In the genomic region with DNA sequence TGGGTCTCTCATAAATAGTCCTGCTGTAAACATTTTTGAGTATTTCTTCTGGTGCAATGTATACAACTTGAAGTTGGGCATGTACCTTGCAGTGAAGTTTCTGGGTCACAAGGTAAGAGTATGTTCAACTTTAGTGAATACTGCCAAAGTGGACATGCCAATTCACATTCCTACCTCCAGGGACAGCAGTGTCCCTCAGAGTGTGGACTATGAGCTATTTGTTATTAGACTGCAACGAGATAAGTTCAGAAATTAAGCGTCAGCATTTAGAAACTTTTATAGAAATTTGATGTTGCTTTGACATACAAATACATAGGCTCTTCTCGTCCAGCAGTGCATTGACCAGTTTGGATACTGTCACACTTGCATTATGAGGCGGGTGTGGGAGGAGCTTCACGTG, we compare ENCODE assay signal across 9 cellular contexts. TPM values are rescaled to one million over a fixed set of nuclear protein-coding genes. Genes with fewer than 3 reads are reported as not detected.
A peak's percentile ranks its signal among the peaks of the same experiment; 100 is the strongest.
DNase-seq lines count a peak whose midpoint lies in the region; ATAC-seq and TF ChIP-seq lines count a peak whose summit lies in the region.
"Had no signal": no experiment of that assay in that cellular context is flagged by ENCODE, and none has a peak within 500 bp of the region (broad histone marks: within the 10 kb centered on the region; RNA-seq: fewer than 3 reads in every experiment).

No MANE protein-coding gene starts in this region.

- POLR2A ChIA-PET in IMR-90 (lab: Charles Lee; ENCODE audit: unreplicated experiment) = no interaction called here
- POLR2A ChIA-PET in activated CD4-positive, alpha-beta T cell treated with anti-CD3 and anti-CD28 coated beads for 36 hours (lab: Charles Lee) = no interaction called here

- H3K4me1 ChIP-seq in IMR-90 (ENCODE audit: control insufficient read depth, insufficient read depth, low read length) = no peaks in the 10 kb centered on the region

- dilution Hi-C loops in IMR-90 (cut with HindIII; ENCODE audit: low sequenced_read_pairs, unreplicated experiment) = no loop called here

- H3K23ac ChIP-seq in IMR-90 (ENCODE audit: low read depth, low read length) = no peak overlapping the region

- H4K91ac ChIP-seq in IMR-90 (ENCODE audit: insufficient read depth, low read depth, low read length) = no peak overlapping the region

- no peak overlapping the region for H4K8ac ChIP-seq in IMR-90 (ENCODE audit: low read depth in 2 of 2, low read length in 2 of 2)

- H3K56ac ChIP-seq in IMR-90 (ENCODE audit: extremely low read depth, insufficient read depth, low read length) = no peak overlapping the region

- no peak overlapping the region for H3K4me3 Mint-ChIP-seq in activated T-cell treated with anti-CD3 and anti-CD28 coated beads, Interleukin-2, amount 50 U/mL, for 72 hours
- H3K4me3 Mint-ChIP-seq in activated CD4-positive, alpha-beta T cell treated with anti-CD3 and anti-CD28 coated beads for 36 hours = no peak overlapping the region

- H3K27me3 ChIP-seq in IMR-90 (ENCODE audit: control insufficient read depth, insufficient read depth, low read length) = peaks cover 16% of the 10 kb centered on the region

- no peak overlapping the region for H4K5ac ChIP-seq in IMR-90 (ENCODE audit: low read depth, low read length)

- H2BK5ac ChIP-seq in IMR-90 (ENCODE audit: low read depth, low read length, poor library complexity, severe bottlenecking) = no peak overlapping the region

- peaks cover 26% of the 10 kb centered on the region for H3K4me1 Mint-ChIP-seq in activated T-cell treated with anti-CD3 and anti-CD28 coated beads, Interleukin-2, amount 50 U/mL, for 72 hours (ENCODE audit: low read depth)
- H3K4me1 Mint-ChIP-seq in activated CD4-positive, alpha-beta T cell treated with anti-CD3 and anti-CD28 coated beads for 36 hours = peaks cover 26% of the 10 kb centered on the region

- H2AK5ac ChIP-seq in IMR-90 (ENCODE audit: low read depth, low read length) = no peak overlapping the region

- CTCF ChIA-PET in IMR-90 (lab: Yijun Ruan, JAX) = no interaction called here
- CTCF ChIA-PET in activated CD4-positive, alpha-beta T cell treated with anti-CD3 and anti-CD28 coated beads for 36 hours (lab: Charles Lee) = no interaction called here

- intact Hi-C loops in IMR-90 (cut with micrococcal nuclease) = no loop called here
- intact Hi-C loops in activated CD4-positive, alpha-beta T cell treated with anti-CD3 and anti-CD28 coated beads for 36 hours (cut with DNase I, micrococcal nuclease) = no loop called here

- no peak overlapping the region for H2AFZ ChIP-seq in IMR-90 (replicated peaks; ENCODE audit: low read length, poor library complexity)

- H3K27ac ChIP-seq in IMR-90 (ENCODE audit: insufficient read depth, low read length) = no peak overlapping the region

- ATAC-seq in IMR-90 (ENCODE audit: low read depth) = no peak
- no peak for ATAC-seq in activated T-cell treated with anti-CD3 and anti-CD28 coated beads, Interleukin-2, amount 50 U/mL, for 72 hours (replicated peaks in 1 of 2)
- no peak for ATAC-seq in activated CD4-positive, alpha-beta T cell treated with anti-CD3 and anti-CD28 coated beads for 36 hours
- no peak for ATAC-seq in HG02884 (IDR thresholded peaks at IDR 0.05; ENCODE audit: unreplicated experiment)

- no peak overlapping the region for H2BK20ac ChIP-seq in IMR-90 (ENCODE audit: low read depth, low read length)

- H2BK120ac ChIP-seq in IMR-90 (ENCODE audit: low read depth, low read length) = no peak overlapping the region

- no peak overlapping the region for H3K4me3 ChIP-seq in AG09309 (ENCODE audit: control insufficient read depth, low read depth, low read length)
- H3K4me3 ChIP-seq in IMR-90 (ENCODE audit: insufficient read depth, low read depth, low read length) = no peak overlapping the region
- no peak overlapping the region for H3K4me3 ChIP-seq in choroid plexus epithelial cell (ENCODE audit: low read depth, low read length)

- peaks cover 0 to 2% of the 10 kb centered on the region in 2 donors for H3K36me3 Mint-ChIP-seq in activated T-cell treated with anti-CD3 and anti-CD28 coated beads, Interleukin-2, amount 50 U/mL, for 72 hours (ENCODE audit: insufficient read depth in 2 of 2)
- H3K36me3 Mint-ChIP-seq in activated CD4-positive, alpha-beta T cell treated with anti-CD3 and anti-CD28 coated beads for 36 hours (ENCODE audit: low read depth) = peaks cover 15% of the 10 kb centered on the region

- H2AK9ac ChIP-seq in IMR-90 (replicated peaks; ENCODE audit: low read depth, low read length, poor library complexity) = no peak overlapping the region

- TF ChIP-seq POLR2A in IMR-90 (IDR thresholded peaks at IDR 0.05; ENCODE audit: low read depth, low read length) = no peak

- H3K9me3 Mint-ChIP-seq in activated T-cell treated with anti-CD3 and anti-CD28 coated beads, Interleukin-2, amount 50 U/mL, for 72 hours = no peaks in the 10 kb centered on the region
- H3K9me3 Mint-ChIP-seq in activated CD4-positive, alpha-beta T cell treated with anti-CD3 and anti-CD28 coated beads for 36 hours (ENCODE audit: low read depth) = no peaks in the 10 kb centered on the region

- no peaks in the 10 kb centered on the region for H3K36me3 ChIP-seq in IMR-90 (ENCODE audit: control insufficient read depth, insufficient read depth, low read length)

- no peak overlapping the region for H3K4me2 ChIP-seq in IMR-90 (ENCODE audit: low read depth, low read length)

- no peak overlapping the region for H3K18ac ChIP-seq in IMR-90 (ENCODE audit: low read depth, low read length)

- no peak overlapping the region for H3K27ac Mint-ChIP-seq in activated T-cell treated with anti-CD3 and anti-CD28 coated beads, Interleukin-2, amount 50 U/mL, for 72 hours
- no peak overlapping the region for H3K27ac Mint-ChIP-seq in activated CD4-positive, alpha-beta T cell treated with anti-CD3 and anti-CD28 coated beads for 36 hours

- H3K9me3 ChIP-seq in IMR-90 (ENCODE audit: control insufficient read depth, insufficient read depth, low read length) = no peaks in the 10 kb centered on the region; the same call in 1 of the 2 replicates

- in situ Hi-C loops in IMR-90 (cut with MboI; ENCODE audit: low sequenced_read_pairs) = no loop called here

- H3K9me1 ChIP-seq in IMR-90 (ENCODE audit: insufficient read depth, low read length) = no peaks in the 10 kb centered on the region

- H3K4ac ChIP-seq in IMR-90 (ENCODE audit: low read depth, low read length) = no peak overlapping the region

- TF ChIP-seq CTCF in AG09309 (IDR thresholded peaks at IDR 0.05; ENCODE audit: control insufficient read depth, insufficient read depth, low read depth, low read length, missing control alignments) (peak; percentile 33), IMR-90 (conservative IDR thresholded peaks at IDR 0.05; ENCODE audit: low read depth, low read length) (peak; percentile 30; the same call in 1 of the 2 replicates), choroid plexus epithelial cell (conservative IDR thresholded peaks at IDR 0.05; ENCODE audit: low read depth, low read length) (peak; percentile 72)

- H3K27me3 Mint-ChIP-seq in activated T-cell treated with anti-CD3 and anti-CD28 coated beads, Interleukin-2, amount 50 U/mL, for 72 hours (ENCODE audit: low read depth) = no peaks in the 10 kb centered on the region
- H3K27me3 Mint-ChIP-seq in activated CD4-positive, alpha-beta T cell treated with anti-CD3 and anti-CD28 coated beads for 36 hours = no peaks in the 10 kb centered on the region

- H3K79me1 ChIP-seq in IMR-90 (ENCODE audit: low read depth in 1 of 2, low read length in 2 of 2) = no peaks in the 10 kb centered on the region

- H3K14ac ChIP-seq in IMR-90 (replicated peaks; ENCODE audit: low read depth, low read length) = no peak overlapping the region

- no peak for DNase-seq in AG09309 (ENCODE audit: low read depth)
- peak; percentile 13 for DNase-seq in IMR-90
- DNase-seq in choroid plexus epithelial cell (ENCODE audit: low read depth) = peak; percentile 47
- DNase-seq in mucosa of gallbladder (ENCODE audit: low spot score) = peak; percentile 38
- DNase-seq in activated T-cell treated with anti-CD3 and anti-CD28 coated beads, Interleukin-2, amount 50 U/mL, for 72 hours = no peak
- DNase-seq in amygdala (lab: John Stamatoyannopoulos, UW) = no peak
- no peak for DNase-seq in activated CD4-positive, alpha-beta T cell treated with anti-CD3 and anti-CD28 coated beads for 36 hours

- no peak overlapping the region for H3K9ac ChIP-seq in IMR-90 (ENCODE audit: low read depth, low read length)

- H2BK15ac ChIP-seq in IMR-90 (ENCODE audit: low read depth, low read length) = no peak overlapping the region

- peak; percentile 39 for TF ChIP-seq RAD21 in IMR-90 (IDR thresholded peaks at IDR 0.05; ENCODE audit: low read length)

- no peaks in the 10 kb centered on the region for H4K20me1 ChIP-seq in IMR-90 (ENCODE audit: insufficient read depth, low read length)

- BruUV-seq in IMR-90 (replicated peaks; lab: Mats Ljungman, UMichigan) = no TSS peak

- 76% methylated on average over 3 of the region's 5 CpGs; no CpG with 5 or more reads in 1 of the 2 experiments for WGBS in IMR-90 (ENCODE audit: extremely low coverage in 2 of 2, insufficient read length in 1 of 2), 2 experiments

TF ChIP-seq in IMR-90, 13 proteins besides CTCF, POLR2A, EP300 and RAD21:
- TF ChIP-seq RFX5 (IDR thresholded peaks at IDR 0.05; ENCODE audit: low read depth, low read length) (no peak), MAZ (IDR thresholded peaks at IDR 0.05; ENCODE audit: borderline replicate concordance, low read depth, low read length) (no peak), CEBPB (IDR thresholded peaks at IDR 0.05; ENCODE audit: low read depth, low read length) (no peak), CHD1 (IDR thresholded peaks at IDR 0.05; ENCODE audit: low read depth, low read length) (no peak)
- TF ChIP-seq, protein P1, sequence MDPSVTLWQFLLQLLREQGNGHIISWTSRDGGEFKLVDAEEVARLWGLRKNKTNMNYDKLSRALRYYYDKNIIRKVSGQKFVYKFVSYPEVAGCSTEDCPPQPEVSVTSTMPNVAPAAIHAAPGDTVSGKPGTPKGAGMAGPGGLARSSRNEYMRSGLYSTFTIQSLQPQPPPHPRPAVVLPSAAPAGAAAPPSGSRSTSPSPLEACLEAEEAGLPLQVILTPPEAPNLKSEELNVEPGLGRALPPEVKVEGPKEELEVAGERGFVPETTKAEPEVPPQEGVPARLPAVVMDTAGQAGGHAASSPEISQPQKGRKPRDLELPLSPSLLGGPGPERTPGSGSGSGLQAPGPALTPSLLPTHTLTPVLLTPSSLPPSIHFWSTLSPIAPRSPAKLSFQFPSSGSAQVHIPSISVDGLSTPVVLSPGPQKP (IDR thresholded peaks at IDR 0.05; ENCODE audit: borderline replicate concordance, low read depth, low read length) = no peak

RNA-seq across cellular contexts. Expression of gene ACKR3, which starts 7.2 kb away (rescaled TPM):
- not detected in 2 replicates for total RNA-seq in IMR-90 (2012; rRNA removed)
- not detected in 2 replicates for polyA plus RNA-seq in IMR-90 (2012; rRNA removed)
- not detected in 2 replicates for polyA plus RNA-seq in IMR-90 (2012; cell fraction: cytosol; rRNA removed)
- 0.32 TPM in 1 of 2 replicates, not detected in the other for polyA plus RNA-seq in IMR-90 (2012; cell fraction: nucleus; rRNA removed; ENCODE audit: low replicate concordance)
- 12.0 TPM for total RNA-seq in mucosa of gallbladder
- 1 to 10 TPM in 1 of 2 donors, under 1 TPM in 1; 0.83 to 1.0 TPM for total RNA-seq in activated T-cell treated with anti-CD3 and anti-CD28 coated beads, Interleukin-2, amount 50 U/mL, for 72 hours
- 1 to 10 TPM; 1.2 to 2.4 TPM for total RNA-seq in activated CD4-positive, alpha-beta T cell treated with anti-CD3 and anti-CD28 coated beads for 36 hours
- total RNA-seq: G401 had no signal

Comparison
In these comparisons a context has a peak if more than half of its experiments do, and no peak if none do; other contexts are left out.
1. DNase-seq: peak in IMR-90 (single experiment), choroid plexus epithelial cell (single experiment) and mucosa of gallbladder (single experiment); none in AG09309 (single experiment), activated T-cell treated with anti-CD3 and anti-CD28 coated beads, Interleukin-2, amount 50 U/mL, for 72 hours (0 of 2), amygdala (0 of 56) and activated CD4-positive, alpha-beta T cell treated with anti-CD3 and anti-CD28 coated beads for 36 hours (single experiment).
2. Peak in every context shown above with its lines, with median percentiles within 50 percentile points of each other: CTCF ChIP-seq.